ENCODE assay signal across 1 cellular context in the genomic region with DNA sequence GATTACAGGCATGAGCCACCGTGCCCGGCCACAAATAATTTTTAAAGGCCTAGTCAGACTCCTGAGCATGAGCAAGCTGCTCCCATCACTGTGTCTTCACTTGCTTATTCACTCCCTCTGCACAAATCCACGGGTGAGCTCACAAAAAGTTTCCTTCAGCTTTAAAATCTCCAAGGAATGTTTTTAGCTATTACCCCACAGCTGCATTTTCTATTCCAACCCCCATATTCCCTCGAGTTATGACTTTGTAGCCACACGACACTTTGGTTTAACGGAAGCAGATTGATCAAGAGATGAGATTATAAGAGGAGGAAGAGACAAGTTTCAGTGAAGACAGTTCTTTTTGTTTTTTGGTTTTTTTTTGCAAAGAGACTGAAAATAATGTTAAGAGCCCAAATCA.
TF ChIP-seq lines count a peak whose summit lies in the region.

No MANE protein-coding gene starts in this region.

TF ChIP-seq in WTC11, 78 proteins besides CTCF, POLR2A, EP300 and RAD21 (continued from another document):
- TF ChIP-seq STAT6 (CRISPR knock-in tag; conservative IDR thresholded peaks at IDR 0.05; ENCODE audit: low read depth) (no peak), NFE2L1 (CRISPR knock-in tag; IDR thresholded peaks at IDR 0.05) (no peak), GTF2I (CRISPR knock-in tag; conservative IDR thresholded peaks at IDR 0.05) (no peak), NR3C1 (CRISPR knock-in tag; conservative IDR thresholded peaks at IDR 0.05; ENCODE audit: low read depth) (no peak), ZNF425 (CRISPR knock-in tag; conservative IDR thresholded peaks at IDR 0.05) (no peak), NR1H2 (CRISPR knock-in tag; IDR thresholded peaks at IDR 0.05) (no peak)
- TF ChIP-seq, protein P1, sequence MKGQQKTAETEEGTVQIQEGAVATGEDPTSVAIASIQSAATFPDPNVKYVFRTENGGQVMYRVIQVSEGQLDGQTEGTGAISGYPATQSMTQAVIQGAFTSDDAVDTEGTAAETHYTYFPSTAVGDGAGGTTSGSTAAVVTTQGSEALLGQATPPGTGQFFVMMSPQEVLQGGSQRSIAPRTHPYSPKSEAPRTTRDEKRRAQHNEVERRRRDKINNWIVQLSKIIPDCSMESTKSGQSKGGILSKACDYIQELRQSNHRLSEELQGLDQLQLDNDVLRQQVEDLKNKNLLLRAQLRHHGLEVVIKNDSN (CRISPR knock-in tag; IDR thresholded peaks at IDR 0.05) = no peak
- TF ChIP-seq, protein P2, sequence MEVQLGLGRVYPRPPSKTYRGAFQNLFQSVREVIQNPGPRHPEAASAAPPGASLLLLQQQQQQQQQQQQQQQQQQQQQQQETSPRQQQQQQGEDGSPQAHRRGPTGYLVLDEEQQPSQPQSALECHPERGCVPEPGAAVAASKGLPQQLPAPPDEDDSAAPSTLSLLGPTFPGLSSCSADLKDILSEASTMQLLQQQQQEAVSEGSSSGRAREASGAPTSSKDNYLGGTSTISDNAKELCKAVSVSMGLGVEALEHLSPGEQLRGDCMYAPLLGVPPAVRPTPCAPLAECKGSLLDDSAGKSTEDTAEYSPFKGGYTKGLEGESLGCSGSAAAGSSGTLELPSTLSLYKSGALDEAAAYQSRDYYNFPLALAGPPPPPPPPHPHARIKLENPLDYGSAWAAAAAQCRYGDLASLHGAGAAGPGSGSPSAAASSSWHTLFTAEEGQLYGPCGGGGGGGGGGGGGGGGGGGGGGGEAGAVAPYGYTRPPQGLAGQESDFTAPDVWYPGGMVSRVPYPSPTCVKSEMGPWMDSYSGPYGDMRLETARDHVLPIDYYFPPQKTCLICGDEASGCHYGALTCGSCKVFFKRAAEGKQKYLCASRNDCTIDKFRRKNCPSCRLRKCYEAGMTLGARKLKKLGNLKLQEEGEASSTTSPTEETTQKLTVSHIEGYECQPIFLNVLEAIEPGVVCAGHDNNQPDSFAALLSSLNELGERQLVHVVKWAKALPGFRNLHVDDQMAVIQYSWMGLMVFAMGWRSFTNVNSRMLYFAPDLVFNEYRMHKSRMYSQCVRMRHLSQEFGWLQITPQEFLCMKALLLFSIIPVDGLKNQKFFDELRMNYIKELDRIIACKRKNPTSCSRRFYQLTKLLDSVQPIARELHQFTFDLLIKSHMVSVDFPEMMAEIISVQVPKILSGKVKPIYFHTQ (CRISPR knock-in tag; IDR thresholded peaks at IDR 0.05) = no peak
- TF ChIP-seq, protein P3, sequence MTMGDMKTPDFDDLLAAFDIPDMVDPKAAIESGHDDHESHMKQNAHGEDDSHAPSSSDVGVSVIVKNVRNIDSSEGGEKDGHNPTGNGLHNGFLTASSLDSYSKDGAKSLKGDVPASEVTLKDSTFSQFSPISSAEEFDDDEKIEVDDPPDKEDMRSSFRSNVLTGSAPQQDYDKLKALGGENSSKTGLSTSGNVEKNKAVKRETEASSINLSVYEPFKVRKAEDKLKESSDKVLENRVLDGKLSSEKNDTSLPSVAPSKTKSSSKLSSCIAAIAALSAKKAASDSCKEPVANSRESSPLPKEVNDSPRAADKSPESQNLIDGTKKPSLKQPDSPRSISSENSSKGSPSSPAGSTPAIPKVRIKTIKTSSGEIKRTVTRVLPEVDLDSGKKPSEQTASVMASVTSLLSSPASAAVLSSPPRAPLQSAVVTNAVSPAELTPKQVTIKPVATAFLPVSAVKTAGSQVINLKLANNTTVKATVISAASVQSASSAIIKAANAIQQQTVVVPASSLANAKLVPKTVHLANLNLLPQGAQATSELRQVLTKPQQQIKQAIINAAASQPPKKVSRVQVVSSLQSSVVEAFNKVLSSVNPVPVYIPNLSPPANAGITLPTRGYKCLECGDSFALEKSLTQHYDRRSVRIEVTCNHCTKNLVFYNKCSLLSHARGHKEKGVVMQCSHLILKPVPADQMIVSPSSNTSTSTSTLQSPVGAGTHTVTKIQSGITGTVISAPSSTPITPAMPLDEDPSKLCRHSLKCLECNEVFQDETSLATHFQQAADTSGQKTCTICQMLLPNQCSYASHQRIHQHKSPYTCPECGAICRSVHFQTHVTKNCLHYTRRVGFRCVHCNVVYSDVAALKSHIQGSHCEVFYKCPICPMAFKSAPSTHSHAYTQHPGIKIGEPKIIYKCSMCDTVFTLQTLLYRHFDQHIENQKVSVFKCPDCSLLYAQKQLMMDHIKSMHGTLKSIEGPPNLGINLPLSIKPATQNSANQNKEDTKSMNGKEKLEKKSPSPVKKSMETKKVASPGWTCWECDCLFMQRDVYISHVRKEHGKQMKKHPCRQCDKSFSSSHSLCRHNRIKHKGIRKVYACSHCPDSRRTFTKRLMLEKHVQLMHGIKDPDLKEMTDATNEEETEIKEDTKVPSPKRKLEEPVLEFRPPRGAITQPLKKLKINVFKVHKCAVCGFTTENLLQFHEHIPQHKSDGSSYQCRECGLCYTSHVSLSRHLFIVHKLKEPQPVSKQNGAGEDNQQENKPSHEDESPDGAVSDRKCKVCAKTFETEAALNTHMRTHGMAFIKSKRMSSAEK (CRISPR knock-in tag; IDR thresholded peaks at IDR 0.05; ENCODE audit: borderline replicate concordance) = no peak
